20 cellular contexts compared by ENCODE assay signal in the genomic region with DNA sequence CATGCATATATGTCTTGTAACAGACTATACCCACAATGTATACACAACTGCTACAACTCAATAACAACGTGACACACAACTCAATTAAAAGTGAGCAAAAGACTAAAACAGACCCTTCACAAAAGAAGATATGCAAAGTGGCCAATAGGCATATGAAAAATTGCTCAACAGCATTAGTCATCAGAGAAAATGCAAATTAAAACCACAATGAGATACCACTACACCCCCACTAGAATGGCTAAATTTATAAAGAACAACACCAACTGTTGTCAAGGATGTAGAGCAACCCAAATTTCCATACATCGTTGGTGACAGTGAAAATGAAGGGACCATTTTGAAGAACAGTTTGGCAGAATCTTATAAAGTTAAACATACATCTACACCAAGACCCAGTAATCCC. TPM values are rescaled to one million over a fixed set of nuclear protein-coding genes. Genes with fewer than 3 reads are reported as not detected.
DNase-seq lines count a peak whose midpoint lies in the region; ATAC-seq, FAIRE-seq and TF ChIP-seq lines count a peak whose summit lies in the region.
"Had no signal": no experiment of that assay in that cellular context is flagged by ENCODE, and none has a peak within 500 bp of the region (broad histone marks: within the 10 kb centered on the region; RNA-seq: fewer than 3 reads in every experiment).

No MANE protein-coding gene starts in this region.

- peak; percentile 58 for ATAC-seq in GM21576 (IDR thresholded peaks at IDR 0.05; ENCODE audit: unreplicated experiment)
- ATAC-seq in HG03469 (IDR thresholded peaks at IDR 0.05; ENCODE audit: unreplicated experiment) = peak; percentile 70
- ATAC-seq: CD8-positive, alpha-beta T cell; gastrocnemius medialis; natural killer cell had no signal

- H3K79me2 ChIP-seq in astrocyte (ENCODE audit: insufficient read depth, low read length) = no peaks in the 10 kb centered on the region

- no peaks in the 10 kb centered on the region for H3K36me3 ChIP-seq in BLaER1 treated with 17β-estradiol and CSF1 and Interleukin-3, amounts not matched to agents 10 nM and 100 nM
- no peaks in the 10 kb centered on the region for H3K36me3 ChIP-seq in astrocyte (ENCODE audit: insufficient read depth, low read length)
- H3K36me3 ChIP-seq in SJCRH30 = no peaks in the 10 kb centered on the region
- H3K36me3 ChIP-seq: gastrocnemius medialis, thoracic aorta had no signal

- no peak overlapping the region for H2AFZ ChIP-seq in astrocyte (ENCODE audit: low read depth, low read length)

- H3K9me3 Mint-ChIP-seq in astrocyte (ENCODE audit: unreplicated experiment) = no peaks in the 10 kb centered on the region

- no peak overlapping the region for H3K4me3 ChIP-seq in BLaER1 treated with 17β-estradiol and CSF1 and Interleukin-3, amounts not matched to agents 10 nM and 100 nM
- no peak overlapping the region for H3K4me3 ChIP-seq in astrocyte (ENCODE audit: insufficient read depth, low read depth, low read length)
- H3K4me3 ChIP-seq in SJCRH30 = no peak overlapping the region
- H3K4me3 ChIP-seq: gastrocnemius medialis, thoracic aorta had no signal

- H3K27ac Mint-ChIP-seq in astrocyte (ENCODE audit: unreplicated experiment) = no peak overlapping the region
- H3K27ac Mint-ChIP-seq: activated CD4-positive, alpha-beta memory T cell treated with anti-CD3 and anti-CD28 coated beads for 36 hours; activated T-helper 1 cell treated with anti-CD3 and anti-CD28 coated beads, Interleukin-12 subunit alpha, Interleukin-12 subunit beta, Interleukin-2, Interleukin-4 antibody, amounts not matched to agents 30 ng/mL and 10 ng/mL and 1 ng/mL, durations not matched to agents 14 hours and 24 hours and 36 hours; CD8-positive, alpha-beta T cell; natural killer cell had no signal

- peak overlapping the region in 3 of 11 experiments; percentile 28 to 60 (median 50); a peak in 4 of 22 replicates for H3K27ac ChIP-seq in BLaER1 treated with 17β-estradiol and CSF1 and Interleukin-3, amounts not matched to agents 10 nM and 100 nM
- H3K27ac ChIP-seq in astrocyte (ENCODE audit: low read depth, low read length) (no peak overlapping the region), SJCRH30 (no peak overlapping the region)
- H3K27ac ChIP-seq: gastrocnemius medialis, thoracic aorta had no signal

- no peak overlapping the region for H3K4me3 Mint-ChIP-seq in astrocyte (ENCODE audit: unreplicated experiment)
- H3K4me3 Mint-ChIP-seq: activated CD4-positive, alpha-beta memory T cell treated with anti-CD3 and anti-CD28 coated beads for 36 hours; activated T-helper 1 cell treated with anti-CD3 and anti-CD28 coated beads, Interleukin-12 subunit alpha, Interleukin-12 subunit beta, Interleukin-2, Interleukin-4 antibody, amounts not matched to agents 30 ng/mL and 10 ng/mL and 1 ng/mL, durations not matched to agents 14 hours and 24 hours and 36 hours; CD8-positive, alpha-beta T cell; natural killer cell had no signal

- H3K9me3 ChIP-seq in BLaER1 treated with 17β-estradiol and CSF1 and Interleukin-3, amounts not matched to agents 10 nM and 100 nM (replicated peaks in 1 of 11) = no peaks in the 10 kb centered on the region
- H3K9me3 ChIP-seq in astrocyte (ENCODE audit: insufficient read depth, low read depth, low read length) (no peaks in the 10 kb centered on the region), SJCRH30 (replicated peaks) (no peaks in the 10 kb centered on the region)
- H3K9me3 ChIP-seq: gastrocnemius medialis, thoracic aorta had no signal

- peaks cover 0 to 32% (median 4%) of the 10 kb centered on the region in 10 experiments; a peak in 9 of 20 replicates for H3K4me1 ChIP-seq in BLaER1 treated with 17β-estradiol and CSF1 and Interleukin-3, amounts not matched to agents 10 nM and 100 nM
- no peaks in the 10 kb centered on the region for H3K4me1 ChIP-seq in astrocyte (ENCODE audit: insufficient read depth, low read length)
- H3K4me1 ChIP-seq in SJCRH30 = no peaks in the 10 kb centered on the region
- H3K4me1 ChIP-seq: gastrocnemius medialis had no signal

- no peak for FAIRE-seq in astrocyte (lab: Jason Lieb, UNC)
- FAIRE-seq: endometrium had no signal

- peak overlapping the region in 8 of 11 experiments; percentile 1 to 84 (median 38); a peak in 8 of 22 replicates for H3K4me2 ChIP-seq in BLaER1 treated with 17β-estradiol and CSF1 and Interleukin-3, amounts not matched to agents 10 nM and 100 nM
- H3K4me2 ChIP-seq in astrocyte (ENCODE audit: low read length) = no peak overlapping the region

- TF ChIP-seq CTCF in astrocyte (IDR thresholded peaks at IDR 0.05; ENCODE audit: insufficient read depth, low read depth, low read length) = no peak

- H3K9ac ChIP-seq in BLaER1 treated with 17β-estradiol and CSF1 and Interleukin-3, amounts not matched to agents 10 nM and 100 nM = no peak overlapping the region
- no peak overlapping the region for H3K9ac ChIP-seq in astrocyte (ENCODE audit: low read length)

- no peaks in the 10 kb centered on the region for H3K27me3 Mint-ChIP-seq in astrocyte (ENCODE audit: low read depth, unreplicated experiment)
- H3K27me3 Mint-ChIP-seq: activated CD4-positive, alpha-beta memory T cell treated with anti-CD3 and anti-CD28 coated beads for 36 hours had no signal

- DNase-seq in astrocyte (ENCODE audit: low read depth) (peak; percentile 0), SJCRH30 (no peak), COLO668 (lab: John Stamatoyannopoulos, UW; ENCODE audit: unreplicated experiment) (no peak), NK-92 (lab: John Stamatoyannopoulos, UW; ENCODE audit: unreplicated experiment) (no peak)
- no peak for DNase-seq in activated CD4-positive, alpha-beta T cell treated with anti-CD3 and anti-CD28 coated beads, Interleukin-2, amount 50 U/mL, for 1 hour
- DNase-seq: activated CD4-positive, alpha-beta memory T cell treated with anti-CD3 and anti-CD28 coated beads for 36 hours; CD8-positive, alpha-beta T cell; cerebellar nuclear complex; gastrocnemius medialis; natural killer cell; NCI-H1417; NCI-H345 had no signal

- no peaks in the 10 kb centered on the region for H3K36me3 Mint-ChIP-seq in astrocyte (ENCODE audit: low read depth, unreplicated experiment)
- H3K36me3 Mint-ChIP-seq: activated CD4-positive, alpha-beta memory T cell treated with anti-CD3 and anti-CD28 coated beads for 36 hours; CD8-positive, alpha-beta T cell had no signal

- no peaks in the 10 kb centered on the region for H4K20me1 ChIP-seq in BLaER1 treated with 17β-estradiol and CSF1 and Interleukin-3, amounts not matched to agents 10 nM and 100 nM
- no peaks in the 10 kb centered on the region for H4K20me1 ChIP-seq in astrocyte (ENCODE audit: insufficient read depth, low read length)

- H3K4me1 Mint-ChIP-seq in astrocyte (ENCODE audit: low read depth, unreplicated experiment) = no peaks in the 10 kb centered on the region
- H3K4me1 Mint-ChIP-seq: natural killer cell had no signal

- no peaks in the 10 kb centered on the region for H3K27me3 ChIP-seq in BLaER1 treated with 17β-estradiol and CSF1 and Interleukin-3, amounts not matched to agents 10 nM and 100 nM
- H3K27me3 ChIP-seq in astrocyte (ENCODE audit: insufficient read depth, low read length) (no peaks in the 10 kb centered on the region), SJCRH30 (no peaks in the 10 kb centered on the region)
- H3K27me3 ChIP-seq: gastrocnemius medialis had no signal

RNA-seq across cellular contexts. Expression of a gene that starts 38.9 kb away (rescaled TPM):
- 0.14 and 0.20 TPM in 2 replicates for total RNA-seq in astrocyte
- total RNA-seq in SJCRH30 (2014; rRNA removed; shearing (Covaris generic)) = not detected in 2 replicates
- total RNA-seq: A673; activated CD4-positive, alpha-beta memory T cell treated with anti-CD3 and anti-CD28 coated beads for 36 hours; activated T-helper 1 cell treated with anti-CD3 and anti-CD28 coated beads, Interleukin-12 subunit alpha, Interleukin-12 subunit beta, Interleukin-2, Interleukin-4 antibody, amounts not matched to agents 30 ng/mL and 10 ng/mL and 1 ng/mL, durations not matched to agents 14 hours and 24 hours and 36 hours; CD8-positive, alpha-beta T cell; G401; natural killer cell had no signal
